Comparison of ENCODE assay signal across 1 cellular context in genomic region chr2:54808642-54809041, GRCh38.
TF ChIP-seq lines count a peak whose summit lies in the region.

No MANE protein-coding gene starts in this region.

TF ChIP-seq in GM12878, 131 proteins besides CTCF, POLR2A, EP300 and RAD21 (continued from another document):
- TF ChIP-seq ZNF592 (IDR thresholded peaks at IDR 0.05), result no peak
- no peak for TF ChIP-seq RAD51 (IDR thresholded peaks at IDR 0.05)
- TF ChIP-seq RELB (IDR thresholded peaks at IDR 0.05; ENCODE audit: low read depth), result no peak
- no peak for TF ChIP-seq ELK1 (IDR thresholded peaks at IDR 0.05; ENCODE audit: low read depth, low read length)
- no peak for TF ChIP-seq BHLHE40 (IDR thresholded peaks at IDR 0.05; ENCODE audit: borderline replicate concordance in 1 of 2, low read depth in 2 of 2, low read length in 1 of 2)
- TF ChIP-seq MYB (IDR thresholded peaks at IDR 0.05; ENCODE audit: borderline replicate concordance, low read depth, low read length), result no peak
- TF ChIP-seq GATAD2B (conservative IDR thresholded peaks at IDR 0.05; ENCODE audit: low read depth), result no peak
